8 cellular contexts compared by ENCODE assay signal in the genomic region with DNA sequence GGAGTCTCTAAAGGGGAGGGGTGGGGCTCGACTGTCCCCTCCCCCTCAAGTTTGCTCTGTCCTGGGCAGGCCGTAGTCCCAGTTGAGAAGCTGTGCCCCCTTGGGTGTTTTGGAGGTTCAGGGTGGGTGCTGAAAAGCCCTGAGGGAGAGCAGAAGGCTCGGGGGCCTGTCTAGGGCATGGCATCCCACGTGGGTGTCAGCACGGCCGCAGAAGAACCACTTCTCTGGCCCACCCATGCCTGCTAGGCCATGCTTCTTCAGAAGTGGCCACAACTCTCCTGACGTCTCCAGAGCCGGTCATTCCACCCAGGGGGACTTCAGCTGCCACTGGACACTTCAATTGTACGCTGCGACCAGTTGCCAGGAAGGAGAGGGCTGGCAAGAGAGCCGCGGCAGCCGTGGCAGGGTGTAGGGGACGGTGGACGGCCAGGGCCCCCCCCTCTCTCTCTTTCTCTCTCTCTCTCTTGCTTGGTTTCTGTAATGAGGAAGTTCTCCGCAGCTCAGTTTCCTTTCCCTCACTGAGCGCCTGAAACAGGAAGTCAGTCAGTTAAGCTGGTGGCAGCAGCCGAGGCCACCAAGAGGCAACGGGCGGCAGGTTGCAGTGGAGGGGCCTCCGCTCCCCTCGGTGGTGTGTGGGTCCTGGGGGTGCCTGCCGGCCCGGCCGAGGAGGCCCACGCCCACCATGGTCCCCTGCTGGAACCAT. TPM values are rescaled to one million over a fixed set of nuclear protein-coding genes. Genes with fewer than 3 reads are reported as not detected.
DNase-seq lines count a peak whose midpoint lies in the region; ATAC-seq, FAIRE-seq and TF ChIP-seq lines count a peak whose summit lies in the region.

TSS of gene INPP5D (plus strand) at position 546 of the 703 bp plus-strand sequence. CDS start at position 683, 137 bp downstream.

- no peaks in the 10 kb centered on the region for H3K9me2 ChIP-seq in OCI-LY1 (ENCODE audit: low read depth, low read length)

- H3K27ac Mint-ChIP-seq in activated T-helper 2 cell treated with anti-CD3 and anti-CD28 coated beads, Interferon-gamma antibody, Interleukin-2, Interleukin-4, amounts not matched to agents 10 μg/mL and 5 μg/mL and 100 μg/mL, durations not matched to agents 14 hours and 24 hours and 36 hours: peak within 1 kb of the TSS; percentile 88

- TF ChIP-seq CTCF in GM12874 (IDR thresholded peaks at IDR 0.05; ENCODE audit: insufficient read depth, low read depth, low read length): 0 out of 2 replicates have a peak, but pooled peaks have one; percentile 21
- no peak for TF ChIP-seq CTCF in OCI-LY1 (IDR thresholded peaks at IDR 0.05; ENCODE audit: low read length)
- no peak for TF ChIP-seq CTCF in kidney (IDR thresholded peaks at IDR 0.05; ENCODE audit: borderline replicate concordance, extremely low read depth, insufficient read depth)

- H3K79me2 ChIP-seq in OCI-LY1 (ENCODE audit: insufficient read depth, low read length): no peaks in the 10 kb centered on the region

- no peaks in the 10 kb centered on the region for H3K27me3 Mint-ChIP-seq in activated T-helper 2 cell treated with anti-CD3 and anti-CD28 coated beads, Interferon-gamma antibody, Interleukin-2, Interleukin-4, amounts not matched to agents 10 μg/mL and 5 μg/mL and 100 μg/mL, durations not matched to agents 14 hours and 24 hours and 36 hours (ENCODE audit: low read depth)

- no peaks in the 10 kb centered on the region for H3K27me3 ChIP-seq in OCI-LY1 (ENCODE audit: insufficient read depth, low read length)

- peak within 1 kb of the TSS; percentile 94 for H3K27ac ChIP-seq in OCI-LY1 (ENCODE audit: low read depth, low read length, poor library complexity, severe bottlenecking)
- H3K27ac ChIP-seq in kidney (ENCODE audit: low read depth in 2 of 2, low read length in 2 of 2): peak within 1 kb of the TSS; percentile 74 to 80

- H4K20me1 ChIP-seq in OCI-LY1 (ENCODE audit: insufficient read depth, low read length): no peaks in the 10 kb centered on the region

- H3K4me3 Mint-ChIP-seq in activated T-helper 2 cell treated with anti-CD3 and anti-CD28 coated beads, Interferon-gamma antibody, Interleukin-2, Interleukin-4, amounts not matched to agents 10 μg/mL and 5 μg/mL and 100 μg/mL, durations not matched to agents 14 hours and 24 hours and 36 hours (ENCODE audit: low read depth): peak within 1 kb of the TSS; percentile 91

- intact Hi-C loops in activated T-helper 2 cell treated with anti-CD3 and anti-CD28 coated beads, Interferon-gamma antibody, Interleukin-2, Interleukin-4, amounts not matched to agents 10 μg/mL and 5 μg/mL and 100 μg/mL, durations not matched to agents 14 hours and 24 hours and 36 hours (cut with micrococcal nuclease): loop anchor here (1.0 to 10.0 kb wide), 7 partner anchors 21 to 455 kb away; partner anchors contain the start of genes ATG16L1 and GIGYF2
- intact Hi-C loops in kidney (cut with DNase I) (no loop called here), posterior cingulate gyrus (cut with DNase I) (loop anchor here (10.0 kb wide), 1 partner anchor 455 kb away; no protein-coding TSS in a partner anchor)

- H3K4me2 ChIP-seq in OCI-LY1 (ENCODE audit: low read length): peak within 1 kb of the TSS; percentile 85

- H3K36me3 ChIP-seq in OCI-LY1 (ENCODE audit: insufficient read depth, low read length) (peaks cover 17% of the 10 kb centered on the region), kidney (ENCODE audit: control insufficient read depth in 1 of 2, insufficient read depth in 2 of 2, low read length in 2 of 2) (no peaks in the 10 kb centered on the region)

- no peaks in the 10 kb centered on the region for H3K9me3 ChIP-seq in OCI-LY1 (ENCODE audit: low read length)
- H3K9me3 ChIP-seq in kidney (ENCODE audit: control insufficient read depth in 1 of 2, low read length in 2 of 2): no peaks in the 10 kb centered on the region

- no peaks in the 10 kb centered on the region for H3F3A ChIP-seq in OCI-LY1 (ENCODE audit: insufficient read depth, low read length)

- H3K9ac ChIP-seq in OCI-LY1 (ENCODE audit: low read length): peak within 1 kb of the TSS; percentile 88
- peak within 1 kb of the TSS in 1 of 2 donors; percentile 53 for H3K9ac ChIP-seq in kidney (ENCODE audit: low read length in 2 of 2)

- peak; percentile 38 for ATAC-seq in HG02610 (IDR thresholded peaks at IDR 0.05; ENCODE audit: unreplicated experiment)

- H3K4me1 ChIP-seq in OCI-LY1 (ENCODE audit: insufficient read depth, low read length, severe bottlenecking) (peaks cover 36% of the 10 kb centered on the region), kidney (ENCODE audit: control insufficient read depth in 1 of 2, insufficient read depth in 1 of 2, low read depth in 1 of 2, low read length in 2 of 2) (peaks cover 0 to 16% of the 10 kb centered on the region in 2 donors)

- H3K4me1 Mint-ChIP-seq in activated T-helper 2 cell treated with anti-CD3 and anti-CD28 coated beads, Interferon-gamma antibody, Interleukin-2, Interleukin-4, amounts not matched to agents 10 μg/mL and 5 μg/mL and 100 μg/mL, durations not matched to agents 14 hours and 24 hours and 36 hours (ENCODE audit: low read depth): peaks cover 33% of the 10 kb centered on the region

- H2AFZ ChIP-seq in OCI-LY1 (ENCODE audit: low read length): no peak within 1 kb of the TSS

- H3K36me3 Mint-ChIP-seq in activated T-helper 2 cell treated with anti-CD3 and anti-CD28 coated beads, Interferon-gamma antibody, Interleukin-2, Interleukin-4, amounts not matched to agents 10 μg/mL and 5 μg/mL and 100 μg/mL, durations not matched to agents 14 hours and 24 hours and 36 hours (ENCODE audit: low read depth): peaks cover 25% of the 10 kb centered on the region

- peak within 1 kb of the TSS; percentile 75 for H3K4me3 ChIP-seq in OCI-LY1 (ENCODE audit: low read depth, low read length, poor library complexity, severe bottlenecking)
- H3K4me3 ChIP-seq in kidney (ENCODE audit: low read length in 2 of 2): peak within 1 kb of the TSS; percentile 52 to 62

- no peak for FAIRE-seq in kidney (lab: Jason Lieb, UNC)

- peak; percentile 75 for DNase-seq in activated T-helper 2 cell treated with anti-CD3 and anti-CD28 coated beads, Interferon-gamma antibody, Interleukin-2, Interleukin-4, amounts not matched to agents 10 μg/mL and 5 μg/mL and 100 μg/mL, durations not matched to agents 14 hours and 24 hours and 36 hours (ENCODE audit: low spot score)
- peak; percentile 84 for DNase-seq in kidney
- DNase-seq in stimulated activated CD8-positive, alpha-beta memory T cell treated with anti-CD3 and anti-CD28 coated beads, Interleukin-12 subunit alpha, Interleukin-12 subunit beta, amount 100 ng/mL, for 4 hours (ENCODE audit: low read depth): peak; percentile 51
- DNase-seq in posterior cingulate gyrus: no peak
- no peak for DNase-seq in NCI-H2171 treated with DMSO at 0.1 percent for 48 hours (lab: John Stamatoyannopoulos, UW)

- no peaks in the 10 kb centered on the region for H3K9me3 Mint-ChIP-seq in activated T-helper 2 cell treated with anti-CD3 and anti-CD28 coated beads, Interferon-gamma antibody, Interleukin-2, Interleukin-4, amounts not matched to agents 10 μg/mL and 5 μg/mL and 100 μg/mL, durations not matched to agents 14 hours and 24 hours and 36 hours

RNA-seq across cellular contexts. Expression of gene INPP5D, which starts in this region (rescaled TPM):
- total RNA-seq in activated T-helper 2 cell treated with anti-CD3 and anti-CD28 coated beads, Interferon-gamma antibody, Interleukin-2, Interleukin-4, amounts not matched to agents 10 μg/mL and 5 μg/mL and 100 μg/mL, durations not matched to agents 14 hours and 24 hours and 36 hours: 58.5 and 62.3 TPM in 2 replicates
- 29.6 TPM for total RNA-seq in kidney
- 2.6 TPM for polyA plus RNA-seq in kidney (ENCODE audit: insufficient read depth, low read depth, low replicate concordance)

Comparison
In these comparisons a context has a peak if more than half of its experiments do, and no peak if none do; other contexts are left out.
1. DNase-seq: peak in activated T-helper 2 cell treated with anti-CD3 and anti-CD28 coated beads, Interferon-gamma antibody, Interleukin-2, Interleukin-4, amounts not matched to agents 10 μg/mL and 5 μg/mL and 100 μg/mL, durations not matched to agents 14 hours and 24 hours and 36 hours (single experiment), kidney (single experiment) and stimulated activated CD8-positive, alpha-beta memory T cell treated with anti-CD3 and anti-CD28 coated beads, Interleukin-12 subunit alpha, Interleukin-12 subunit beta, amount 100 ng/mL, for 4 hours (single experiment); none in posterior cingulate gyrus (0 of 10) and NCI-H2171 treated with DMSO at 0.1 percent for 48 hours (single experiment).